In genomic region chr15:20349774-20350498, GRCh38 we compare ENCODE assay signal across 16 cellular contexts.
DNase-seq lines count a peak whose midpoint lies in the region; ATAC-seq and TF ChIP-seq lines count a peak whose summit lies in the region.
"Had no signal": no experiment of that assay in that cellular context is flagged by ENCODE, and none has a peak within 500 bp of the region (broad histone marks: within the 10 kb centered on the region; RNA-seq: fewer than 3 reads in every experiment).

No MANE protein-coding gene starts in this region.

- peak in 1 of 2 donors; percentile 1 for ATAC-seq in left cardiac atrium
- ATAC-seq in central memory CD8-positive, alpha-beta T cell (replicated peaks; ENCODE audit: extremely low read depth, poor library complexity, severe bottlenecking) = no peak

- peaks cover 0 to 11% of the 10 kb centered on the region in 2 donors for H3K9me3 ChIP-seq in right atrium auricular region
- H3K9me3 ChIP-seq: adrenal gland had no signal

- intact Hi-C loops in left cardiac atrium (cut with DNase I) = loop anchor here in 1 of 2 donors (2.0 to 10.0 kb wide), 2 partner anchors 17 to 75 kb away; no protein-coding TSS in a partner anchor

- no peak for TF ChIP-seq CTCF in right atrium auricular region (IDR thresholded peaks at IDR 0.05)
- no peak for TF ChIP-seq CTCF in mesothelial cell of epicardium (IDR thresholded peaks at IDR 0.05; ENCODE audit: unreplicated experiment)

- peaks cover 4% of the 10 kb centered on the region for H3K4me1 Mint-ChIP-seq in central memory CD8-positive, alpha-beta T cell
- no peaks in the 10 kb centered on the region for H3K4me1 Mint-ChIP-seq in mesothelial cell of epicardium
- H3K4me1 Mint-ChIP-seq: neural crest cell had no signal

- no peak overlapping the region for H3K4me3 Mint-ChIP-seq in central memory CD8-positive, alpha-beta T cell
- no peak overlapping the region for H3K4me3 Mint-ChIP-seq in mesothelial cell of epicardium
- H3K4me3 Mint-ChIP-seq: neural crest cell had no signal

- H3K27ac ChIP-seq in right atrium auricular region = no peak overlapping the region
- H3K27ac ChIP-seq: adrenal gland, esophagus muscularis mucosa had no signal

- H3K9me3 Mint-ChIP-seq in central memory CD8-positive, alpha-beta T cell = no peaks in the 10 kb centered on the region
- H3K9me3 Mint-ChIP-seq in mesothelial cell of epicardium = peaks cover 28% of the 10 kb centered on the region

- DNase-seq in left cardiac atrium = peak; percentile 41
- DNase-seq in right atrium auricular region (ENCODE audit: low spot score) = no peak
- no peak for DNase-seq in central memory CD8-positive, alpha-beta T cell (ENCODE audit: low spot score in 2 of 2)
- DNase-seq in mesothelial cell of epicardium (ENCODE audit: low spot score in 2 of 2, unreplicated experiment in 2 of 2) = peak; percentile 42 to 56
- DNase-seq in globus pallidus (ENCODE audit: low spot score) = no peak
- DNase-seq in COLO668 (lab: John Stamatoyannopoulos, UW; ENCODE audit: unreplicated experiment) = no peak
- no peak for DNase-seq in activated CD4-positive, CD25-positive, alpha-beta regulatory T cell (lab: John Stamatoyannopoulos, UW)
- DNase-seq in NCI-H1092 treated with DMSO at 0.1 percent for 48 hours (lab: John Stamatoyannopoulos, UW) = no peak
- DNase-seq: AML-193; DMS 273 treated with DMSO at 0.1 percent for 48 hours; hypothalamus; NCI-H1417 treated with DMSO at 0.1 percent for 48 hours; stimulated activated naive CD4-positive, alpha-beta T cell treated with Interleukin-2 at 50 U/mL for 16 hours had no signal

- H3K4me1 ChIP-seq in right atrium auricular region = no peaks in the 10 kb centered on the region
- H3K4me1 ChIP-seq: adrenal gland, esophagus muscularis mucosa had no signal

- no peaks in the 10 kb centered on the region for H3K36me3 Mint-ChIP-seq in central memory CD8-positive, alpha-beta T cell (ENCODE audit: insufficient read depth)
- H3K36me3 Mint-ChIP-seq in mesothelial cell of epicardium = peaks cover 16% of the 10 kb centered on the region

- H3K27me3 ChIP-seq in right atrium auricular region = no peaks in the 10 kb centered on the region

- H3K27me3 Mint-ChIP-seq in central memory CD8-positive, alpha-beta T cell = no peaks in the 10 kb centered on the region
- no peaks in the 10 kb centered on the region for H3K27me3 Mint-ChIP-seq in mesothelial cell of epicardium (ENCODE audit: low read depth)

- peak overlapping the region; percentile 53 for H3K27ac Mint-ChIP-seq in central memory CD8-positive, alpha-beta T cell (ENCODE audit: low read depth)
- no peak overlapping the region for H3K27ac Mint-ChIP-seq in mesothelial cell of epicardium

- no peaks in the 10 kb centered on the region for H3K36me3 ChIP-seq in right atrium auricular region
- H3K36me3 ChIP-seq: adrenal gland, esophagus muscularis mucosa had no signal

- no peak overlapping the region for H3K4me3 ChIP-seq in right atrium auricular region
- H3K4me3 ChIP-seq: adrenal gland, esophagus muscularis mucosa had no signal

Comparison
In these comparisons a context has a peak if more than half of its experiments do, and no peak if none do; other contexts are left out.
1. DNase-seq: peak in left cardiac atrium (single experiment) and mesothelial cell of epicardium (2 of 2); none in right atrium auricular region (single experiment), central memory CD8-positive, alpha-beta T cell (0 of 2), globus pallidus (single experiment), COLO668 (single experiment), activated CD4-positive, CD25-positive, alpha-beta regulatory T cell (0 of 4) and NCI-H1092 treated with DMSO at 0.1 percent for 48 hours (single experiment).